In the genomic region with DNA sequence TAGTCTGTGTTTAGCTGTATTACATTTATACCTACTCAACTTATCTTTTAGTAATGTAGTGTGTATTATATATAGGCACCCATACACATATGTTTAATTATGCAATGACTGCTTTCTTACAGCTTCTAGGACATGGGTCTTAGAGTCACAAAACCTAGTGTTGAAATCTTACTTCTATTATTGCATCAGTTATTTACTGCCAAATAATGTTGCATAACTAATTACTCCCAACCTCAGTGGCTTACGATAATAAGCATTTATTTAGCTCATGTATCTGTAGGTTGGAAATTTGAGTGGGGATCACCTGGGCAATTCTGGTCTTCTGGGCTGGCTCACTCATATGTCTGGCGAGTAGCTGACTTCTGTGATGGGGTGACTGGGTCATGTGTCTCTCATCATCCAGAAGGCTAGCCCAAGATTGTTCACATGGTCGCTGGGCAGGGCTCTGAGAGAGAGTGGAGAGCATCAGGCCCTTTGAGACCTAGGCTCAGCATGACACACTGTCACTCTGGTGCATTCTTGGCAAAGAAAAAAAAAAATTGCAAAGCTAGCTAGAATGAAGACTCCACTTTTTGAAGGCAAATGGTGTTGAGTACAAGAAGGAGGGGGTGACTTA, we compare ENCODE assay signal across 27 cellular contexts.
"Had no signal": no experiment of that assay in that cellular context is flagged by ENCODE, and none has a peak within 500 bp of the region (broad histone marks: within the 10 kb centered on the region; RNA-seq: fewer than 3 reads in every experiment).

No MANE protein-coding gene starts in this region.

- H3K9me3 ChIP-seq: MG63 had no signal

- H3K36me3 Mint-ChIP-seq: activated naive CD4-positive, alpha-beta T cell treated with anti-CD3 and anti-CD28 coated beads, Interleukin-2, amount 50 U/mL, for 24 hours; T-cell had no signal

- H3K4me1 Mint-ChIP-seq: activated CD4-positive, alpha-beta memory T cell treated with anti-CD3 and anti-CD28 coated beads, Interleukin-2, amount 10 ng/mL, durations not matched to agents 7 days and 5 days; activated CD4-positive, alpha-beta T cell treated with anti-CD3 and anti-CD28 coated beads for 36 hours; activated naive CD4-positive, alpha-beta T cell treated with anti-CD3 and anti-CD28 coated beads, Interleukin-2, amount 50 U/mL, for 24 hours; T-cell had no signal

- H3K27me3 Mint-ChIP-seq: activated CD4-positive, alpha-beta memory T cell treated with anti-CD3 and anti-CD28 coated beads, Interleukin-2, amount 10 ng/mL, durations not matched to agents 7 days and 5 days had no signal

- H3K4me3 Mint-ChIP-seq: activated CD4-positive, alpha-beta memory T cell treated with anti-CD3 and anti-CD28 coated beads, Interleukin-2, amount 10 ng/mL, durations not matched to agents 7 days and 5 days; activated CD4-positive, alpha-beta T cell treated with anti-CD3 and anti-CD28 coated beads for 36 hours; activated naive CD4-positive, alpha-beta T cell treated with anti-CD3 and anti-CD28 coated beads, Interleukin-2, amount 50 U/mL, for 24 hours; activated T-cell treated with anti-CD3 and anti-CD28 coated beads, Interleukin-2, amount 50 U/mL, for 24 hours; activated T-helper 1 cell treated with anti-CD3 and anti-CD28 coated beads, Interleukin-12 subunit alpha, Interleukin-12 subunit beta, Interleukin-2, Interleukin-4 antibody, amounts not matched to agents 30 ng/mL and 10 ng/mL and 1 ng/mL, durations not matched to agents 14 hours and 24 hours and 36 hours; T-cell had no signal

- H3K27ac Mint-ChIP-seq: activated CD4-positive, alpha-beta memory T cell treated with anti-CD3 and anti-CD28 coated beads, Interleukin-2, amount 10 ng/mL, durations not matched to agents 7 days and 5 days; activated CD4-positive, alpha-beta T cell treated with anti-CD3 and anti-CD28 coated beads for 36 hours; activated naive CD4-positive, alpha-beta T cell treated with anti-CD3 and anti-CD28 coated beads, Interleukin-2, amount 50 U/mL, for 24 hours; activated T-cell treated with anti-CD3 and anti-CD28 coated beads, Interleukin-2, amount 50 U/mL, for 24 hours; activated T-helper 1 cell treated with anti-CD3 and anti-CD28 coated beads, Interleukin-12 subunit alpha, Interleukin-12 subunit beta, Interleukin-2, Interleukin-4 antibody, amounts not matched to agents 30 ng/mL and 10 ng/mL and 1 ng/mL, durations not matched to agents 14 hours and 24 hours and 36 hours; T-cell had no signal

- ATAC-seq: activated CD4-positive, alpha-beta T cell treated with anti-CD3 and anti-CD28 coated beads for 36 hours; T-cell had no signal

- H3K27ac ChIP-seq: KMS-11, PC-9, SK-N-MC, VCaP had no signal

- DNase-seq: activated CD4-positive, alpha-beta memory T cell treated with anti-CD3 and anti-CD28 coated beads, Interleukin-2, amount 10 ng/mL, durations not matched to agents 7 days and 5 days; activated CD4-positive, alpha-beta T cell treated with anti-CD3 and anti-CD28 coated beads for 36 hours; activated CD4-positive, alpha-beta T cell treated with anti-CD3 and anti-CD28 coated beads, Interleukin-2, amount 50 U/mL, for 1 hour; activated effector memory CD4-positive, alpha-beta T cell treated with Interleukin-2 at 50 U/mL for 16 hours; activated naive CD4-positive, alpha-beta T cell; activated T-cell treated with anti-CD3 and anti-CD28 coated beads, Interleukin-2, amount 50 U/mL, for 24 hours; aorta; central memory CD4-positive, alpha-beta T cell; MG63; NCI-H1092 treated with DMSO at 0.1 percent for 48 hours; NCI-H1417 treated with DMSO at 0.1 percent for 48 hours; NCI-H1694; NCI-H2029; NCI-H2107; NCI-H2171 treated with DMSO at 0.1 percent for 48 hours; NCI-H345; NCI-H510A; NCI-H526 treated with DMSO at 0.1 percent for 48 hours; NCI-H82; PC-9; SIG-M5; T-cell had no signal

- H3K4me3 ChIP-seq: MG63, PC-9, SK-N-MC had no signal

- H3K9me3 Mint-ChIP-seq: activated CD4-positive, alpha-beta memory T cell treated with anti-CD3 and anti-CD28 coated beads, Interleukin-2, amount 10 ng/mL, durations not matched to agents 7 days and 5 days; activated naive CD4-positive, alpha-beta T cell treated with anti-CD3 and anti-CD28 coated beads, Interleukin-2, amount 50 U/mL, for 24 hours; activated T-cell treated with anti-CD3 and anti-CD28 coated beads, Interleukin-2, amount 50 U/mL, for 24 hours; activated T-helper 1 cell treated with anti-CD3 and anti-CD28 coated beads, Interleukin-12 subunit alpha, Interleukin-12 subunit beta, Interleukin-2, Interleukin-4 antibody, amounts not matched to agents 30 ng/mL and 10 ng/mL and 1 ng/mL, durations not matched to agents 14 hours and 24 hours and 36 hours; T-cell had no signal

- H3K36me3 ChIP-seq: MG63 had no signal

- H3K27me3 ChIP-seq: MG63 had no signal
